In the genomic region with DNA sequence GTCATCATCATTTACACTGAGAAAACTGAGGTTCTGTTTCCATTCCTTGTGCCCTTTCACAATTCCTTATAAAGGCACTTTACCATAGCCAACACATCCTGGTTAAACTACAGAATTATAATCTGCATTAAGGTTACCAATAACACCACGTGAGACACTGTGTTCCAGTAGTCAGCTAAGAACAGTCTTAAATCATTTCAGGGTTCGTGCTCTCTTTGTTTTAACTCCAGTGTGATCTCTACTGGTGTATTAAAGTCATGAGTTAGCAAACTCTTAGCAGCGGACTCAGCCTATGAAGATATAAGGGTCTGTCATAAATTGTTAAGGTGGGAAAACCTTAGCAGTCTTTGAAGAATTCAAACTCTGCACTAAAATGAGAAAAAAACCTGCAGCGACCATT, we compare ENCODE assay signal across 25 cellular contexts. TPM values are rescaled to one million over a fixed set of nuclear protein-coding genes. Genes with fewer than 3 reads are reported as not detected.
DNase-seq lines count a peak whose midpoint lies in the region; ATAC-seq, FAIRE-seq and TF ChIP-seq lines count a peak whose summit lies in the region.
"Had no signal": no experiment of that assay in that cellular context is flagged by ENCODE, and none has a peak within 500 bp of the region (broad histone marks: within the 10 kb centered on the region; RNA-seq: fewer than 3 reads in every experiment).

No MANE protein-coding gene starts in this region.

- TF ChIP-seq CTCF in OCI-LY3 (IDR thresholded peaks at IDR 0.05; ENCODE audit: low read depth, low read length), result no peak
- TF ChIP-seq CTCF in K562 (IDR thresholded peaks at IDR 0.05 in 2 of 3, conservative IDR thresholded peaks at IDR 0.05 in 1 of 3; ENCODE audit: insufficient read depth in 2 of 3, low read depth in 1 of 3, low read length in 3 of 3), result no peak
- no peak for TF ChIP-seq CTCF in progenitor cell of endocrine pancreas (IDR thresholded peaks at IDR 0.05; ENCODE audit: unreplicated experiment)
- TF ChIP-seq CTCF in sigmoid colon (IDR thresholded peaks at IDR 0.05), result no peak

- TF ChIP-seq EP300 in K562 (IDR thresholded peaks at IDR 0.05; ENCODE audit: low read length) (no peak), sigmoid colon (IDR thresholded peaks at IDR 0.05) (no peak)

- BruUV-seq in K562 (replicated peaks; lab: Mats Ljungman, UMichigan), result no TSS peak

- in situ Hi-C loops in K562 (cut with MboI), result no loop called here

- peaks cover 99% of the 10 kb centered on the region for H4K20me1 ChIP-seq in OCI-LY3 (ENCODE audit: insufficient read depth, low read length)
- H4K20me1 ChIP-seq in K562 (replicated peaks; ENCODE audit: control insufficient read depth, insufficient read depth, low read length), result no peaks in the 10 kb centered on the region

- H3K9me3 ChIP-seq in OCI-LY3 (ENCODE audit: insufficient read depth, low read length) (no peaks in the 10 kb centered on the region), K562 (replicated peaks; ENCODE audit: control insufficient read depth, insufficient read depth, low read depth, low read length) (no peaks in the 10 kb centered on the region), sigmoid colon (no peaks in the 10 kb centered on the region)
- H3K9me3 ChIP-seq: SJCRH30 had no signal

- no peaks in the 10 kb centered on the region for H3K9me3 Mint-ChIP-seq in activated naive CD8-positive, alpha-beta T cell treated with anti-CD3 and anti-CD28 coated beads for 36 hours
- no peaks in the 10 kb centered on the region for H3K9me3 Mint-ChIP-seq in activated naive CD8-positive, alpha-beta T cell treated with anti-CD3 and anti-CD28 coated beads, Interleukin-2, amount 50 U/mL, for 24 hours
- peaks cover 3% of the 10 kb centered on the region for H3K9me3 Mint-ChIP-seq in progenitor cell of endocrine pancreas (ENCODE audit: low read depth)

- WGBS in K562 (ENCODE audit: insufficient coverage, low coverage, missing lambda C conversion rate), result 30% methylated on average over 4 of the region's 4 CpGs
- WGBS in sigmoid colon, 2 donors, result 51 to 74% methylated on average over 4 of the region's 4 CpGs

- H3K27ac ChIP-seq in OCI-LY3 (ENCODE audit: low read length) (peak overlapping the region; percentile 46), K562 (ENCODE audit: extremely low read depth, low read depth, low read length) (no peak overlapping the region), rectal smooth muscle tissue (ENCODE audit: low read depth, low read length) (peak overlapping the region; percentile 15), sigmoid colon (peak overlapping the region in 1 of 4 donors; percentile 29)
- H3K27ac ChIP-seq: 22Rv1, C4-2B, SJCRH30 had no signal

- TF ChIP-seq RAD21 in K562 (CRISPR knock-in tag; conservative IDR thresholded peaks at IDR 0.05 in 1 of 2, IDR thresholded peaks at IDR 0.05 in 1 of 2), result no peak

- peaks cover 80% of the 10 kb centered on the region for H3K36me3 ChIP-seq in OCI-LY3 (replicated peaks; ENCODE audit: low read depth, low read length)
- no peaks in the 10 kb centered on the region for H3K36me3 ChIP-seq in K562 (ENCODE audit: control insufficient read depth, insufficient read depth, low read length)
- H3K36me3 ChIP-seq in rectal smooth muscle tissue (ENCODE audit: control insufficient read depth, insufficient read depth, low read length), result no peaks in the 10 kb centered on the region
- H3K36me3 ChIP-seq in sigmoid colon, result no peaks in the 10 kb centered on the region
- H3K36me3 ChIP-seq: SJCRH30 had no signal

- H3K27me3 ChIP-seq in OCI-LY3 (ENCODE audit: low read depth, low read length) (no peaks in the 10 kb centered on the region), K562 (ENCODE audit: control insufficient read depth in 2 of 2, insufficient read depth in 2 of 2, low read length in 2 of 2) (no peaks in the 10 kb centered on the region), rectal smooth muscle tissue (ENCODE audit: control insufficient read depth, insufficient read depth, low read length) (no peaks in the 10 kb centered on the region), sigmoid colon (no peaks in the 10 kb centered on the region)
- H3K27me3 ChIP-seq: SJCRH30 had no signal

- H3K79me2 ChIP-seq in OCI-LY3 (ENCODE audit: low read length), result peaks cover 100% of the 10 kb centered on the region
- H3K79me2 ChIP-seq in K562 (ENCODE audit: control insufficient read depth, insufficient read depth, low read length), result peaks cover 5% of the 10 kb centered on the region; the same call in 2 of the 3 replicates

- POLR2A ChIA-PET in K562 (lab: Yijun Ruan, JAX), result interaction anchor here (0.7 kb wide), 1 partner anchor 46 kb away, joined by 4 read pairs; no protein-coding TSS in a partner anchor

- intact Hi-C loops in K562 (cut with micrococcal nuclease), result no loop called here
- intact Hi-C loops in left cardiac atrium (cut with DNase I), result no loop called here
- intact Hi-C loops in sigmoid colon (cut with DNase I), result no loop called here

- H3K4me1 ChIP-seq in OCI-LY3 (ENCODE audit: low read length) (peaks cover 61% of the 10 kb centered on the region), K562 (replicated peaks in 1 of 2; ENCODE audit: control insufficient read depth in 2 of 2, insufficient read depth in 2 of 2, low read length in 2 of 2) (no peaks in the 10 kb centered on the region), rectal smooth muscle tissue (ENCODE audit: control insufficient read depth, insufficient read depth, low read length) (no peaks in the 10 kb centered on the region), sigmoid colon (peaks cover 0 to 30% (median 14%) of the 10 kb centered on the region in 4 donors)
- H3K4me1 ChIP-seq: SJCRH30 had no signal

- no peak overlapping the region for H2AFZ ChIP-seq in OCI-LY3 (ENCODE audit: low read depth, low read length)
- H2AFZ ChIP-seq in K562 (ENCODE audit: low read depth, low read length), result peak overlapping the region; percentile 45; the same call in 1 of the 2 replicates

- H3K9ac ChIP-seq in OCI-LY3 (ENCODE audit: low read length) (peak overlapping the region; percentile 3), K562 (ENCODE audit: insufficient read depth in 1 of 2, low read depth in 2 of 2, low read length in 2 of 2) (no peak overlapping the region), rectal smooth muscle tissue (ENCODE audit: low read length) (no peak overlapping the region)

- H3K27ac Mint-ChIP-seq in activated naive CD8-positive, alpha-beta T cell treated with anti-CD3 and anti-CD28 coated beads for 36 hours, result peak overlapping the region; percentile 25
- H3K27ac Mint-ChIP-seq in activated naive CD8-positive, alpha-beta T cell treated with anti-CD3 and anti-CD28 coated beads, Interleukin-2, amount 50 U/mL, for 24 hours, result no peak overlapping the region
- no peak overlapping the region for H3K27ac Mint-ChIP-seq in progenitor cell of endocrine pancreas
- H3K27ac Mint-ChIP-seq: CD8-positive, alpha-beta memory T cell had no signal

- H3K4me2 ChIP-seq in OCI-LY3 (ENCODE audit: low read length) (peak overlapping the region; percentile 58), K562 (ENCODE audit: insufficient read depth, low read length) (no peak overlapping the region)

- CTCF ChIA-PET in K562 (lab: Yijun Ruan, JAX; ENCODE audit: low intra/inter-chr PET ratio), result no interaction called here

- no peaks in the 10 kb centered on the region for H3K9me1 ChIP-seq in K562 (ENCODE audit: control insufficient read depth, insufficient read depth, low read length)

- H3K4me3 ChIP-seq in OCI-LY3 (ENCODE audit: low read length), result peak overlapping the region; percentile 14
- no peak overlapping the region for H3K4me3 ChIP-seq in K562
- no peak overlapping the region for H3K4me3 ChIP-seq in rectal smooth muscle tissue (ENCODE audit: low read length)
- H3K4me3 ChIP-seq in sigmoid colon, result peak overlapping the region in 1 of 4 donors; percentile 6
- H3K4me3 ChIP-seq: SJCRH30 had no signal

- H3K4me3 Mint-ChIP-seq in activated naive CD8-positive, alpha-beta T cell treated with anti-CD3 and anti-CD28 coated beads for 36 hours, result no peak overlapping the region
- no peak overlapping the region for H3K4me3 Mint-ChIP-seq in activated naive CD8-positive, alpha-beta T cell treated with anti-CD3 and anti-CD28 coated beads, Interleukin-2, amount 50 U/mL, for 24 hours
- H3K4me3 Mint-ChIP-seq in progenitor cell of endocrine pancreas (ENCODE audit: low read depth), result no peak overlapping the region
- H3K4me3 Mint-ChIP-seq: CD8-positive, alpha-beta memory T cell had no signal

- H3K4me1 Mint-ChIP-seq in activated naive CD8-positive, alpha-beta T cell treated with anti-CD3 and anti-CD28 coated beads for 36 hours, result peaks cover 9% of the 10 kb centered on the region
- H3K4me1 Mint-ChIP-seq in activated naive CD8-positive, alpha-beta T cell treated with anti-CD3 and anti-CD28 coated beads, Interleukin-2, amount 50 U/mL, for 24 hours, result peaks cover 9% of the 10 kb centered on the region
- peaks cover 14% of the 10 kb centered on the region for H3K4me1 Mint-ChIP-seq in progenitor cell of endocrine pancreas (ENCODE audit: low read depth)
- H3K4me1 Mint-ChIP-seq: CD8-positive, alpha-beta memory T cell had no signal

- TF ChIP-seq POLR2A in K562 (conservative IDR thresholded peaks at IDR 0.05) (no peak), sigmoid colon (IDR thresholded peaks at IDR 0.05) (no peak)

- peaks cover 10% of the 10 kb centered on the region for H3K27me3 Mint-ChIP-seq in activated naive CD8-positive, alpha-beta T cell treated with anti-CD3 and anti-CD28 coated beads for 36 hours
- no peaks in the 10 kb centered on the region for H3K27me3 Mint-ChIP-seq in activated naive CD8-positive, alpha-beta T cell treated with anti-CD3 and anti-CD28 coated beads, Interleukin-2, amount 50 U/mL, for 24 hours
- no peaks in the 10 kb centered on the region for H3K27me3 Mint-ChIP-seq in progenitor cell of endocrine pancreas
- H3K27me3 Mint-ChIP-seq: CD8-positive, alpha-beta memory T cell had no signal

- FAIRE-seq in K562 (lab: Jason Lieb, UNC), result no peak
- FAIRE-seq: G401.6, GM19239, HepG2, RCC 7860 had no signal

- H3K36me3 Mint-ChIP-seq in activated naive CD8-positive, alpha-beta T cell treated with anti-CD3 and anti-CD28 coated beads for 36 hours, result no peaks in the 10 kb centered on the region
- no peaks in the 10 kb centered on the region for H3K36me3 Mint-ChIP-seq in activated naive CD8-positive, alpha-beta T cell treated with anti-CD3 and anti-CD28 coated beads, Interleukin-2, amount 50 U/mL, for 24 hours (ENCODE audit: low read depth)
- H3K36me3 Mint-ChIP-seq in progenitor cell of endocrine pancreas (ENCODE audit: insufficient read depth), result no peaks in the 10 kb centered on the region

- no peak for DNase-seq in activated naive CD8-positive, alpha-beta T cell treated with anti-CD3 and anti-CD28 coated beads for 36 hours
- no peak for DNase-seq in activated naive CD8-positive, alpha-beta T cell treated with anti-CD3 and anti-CD28 coated beads, Interleukin-2, amount 50 U/mL, for 24 hours
- DNase-seq in K562 (ENCODE audit: extremely low read depth in 1 of 4, low spot score in 3 of 4), result no peak
- DNase-seq in left cardiac atrium, result no peak
- DNase-seq in progenitor cell of endocrine pancreas (ENCODE audit: low spot score, unreplicated experiment), result no peak
- no peak for DNase-seq in sigmoid colon
- DNase-seq: H7; NCI-H1048; NCI-H1417 treated with DMSO at 0.1 percent for 48 hours; NCI-H187 treated with DMSO at 0.1 percent for 48 hours; NCI-H2227 treated with DMSO at 0.1 percent for 48 hours; NCI-H510A; NCI-H748 treated with DMSO at 0.1 percent for 48 hours; NK-92 treated with Interleukin-12 subunit alpha and Interleukin-12 subunit beta, amount 100 ng/mL, for 24 hours; OCI-M1; SJCRH30 had no signal

- ATAC-seq in activated naive CD8-positive, alpha-beta T cell treated with anti-CD3 and anti-CD28 coated beads, Interleukin-2, amount 50 U/mL, for 24 hours, result no peak
- ATAC-seq in K562 (no peak; the same call in 2 of the 3 replicates), left cardiac atrium (no peak)
- ATAC-seq: HepG2 had no signal

RNA-seq across cellular contexts. Expression of a gene that starts 53.0 kb away (rescaled TPM):
- total RNA-seq in activated naive CD8-positive, alpha-beta T cell treated with anti-CD3 and anti-CD28 coated beads for 36 hours, result 1 to 10 TPM; 1.3 to 1.4 TPM
- total RNA-seq in K562 (2011; cell fraction: chromatin; rRNA removed; ENCODE audit: low replicate concordance), result 45.5 and 85.0 TPM in 2 replicates
- total RNA-seq in K562 (2011; cell fraction: nucleolus; rRNA removed), result 14.8 and 17.6 TPM in 2 replicates
- 40.0 and 62.5 TPM in 2 replicates for total RNA-seq in K562 (2011; cell fraction: nucleoplasm; rRNA removed)
- 10.7 and 14.3 TPM in 2 replicates for total RNA-seq in K562 (2014; rRNA removed)
- 19.4 and 21.8 TPM in 2 replicates for total RNA-seq in K562 (2014; rRNA removed; fragmentation: Illumina TruSeq; extraction: Trizol)
- 17.8 and 18.2 TPM in 2 replicates for total RNA-seq in K562 (2015; rRNA removed; fragmentation: Illumina TruSeq; extraction: Trizol)
- total RNA-seq in K562 (2021), result 22.9 and 24.7 TPM in 2 replicates
- polyA plus RNA-seq in K562 (2011; rRNA removed), result 19.2 and 19.4 TPM in 2 replicates
- 12.0 and 16.7 TPM in 2 replicates for polyA plus RNA-seq in K562 (2011; cell fraction: cytosol; rRNA removed)
- 25.4 and 32.0 TPM in 2 replicates for polyA plus RNA-seq in K562 (2011; cell fraction: nucleus; rRNA removed)
- polyA plus RNA-seq in K562 (2012), result 10.3 and 11.8 TPM in 2 replicates
- polyA plus RNA-seq in K562 (2014; fragmentation: Illumina TruSeq; extraction: Trizol), result 10.8 and 15.2 TPM in 2 replicates
- polyA plus RNA-seq in K562 (2014; fragmentation: Nextera tagmentation; extraction: Ambion mirVana), result 10 to 100 TPM in 1 of 2 experiments, 1 to 10 TPM in 1; 4.8 to 10.0 TPM
- polyA plus RNA-seq in K562 (2014; rRNA removed), result 8.4 and 8.6 TPM in 2 replicates
- polyA minus RNA-seq in K562 (2011; rRNA and poly(A)+ RNA removed), result 53.3 and 60.8 TPM in 2 replicates
- 13.0 and 18.2 TPM in 2 replicates for polyA minus RNA-seq in K562 (2011; cell fraction: cytosol; rRNA and poly(A)+ RNA removed)
- 39.3 and 82.2 TPM in 2 replicates for polyA minus RNA-seq in K562 (2011; cell fraction: nucleus; rRNA and poly(A)+ RNA removed)
- total RNA-seq in left cardiac atrium, result 10 to 100 TPM; 58.5 to 77.4 TPM
- total RNA-seq in progenitor cell of endocrine pancreas, result 56.8 and 61.3 TPM in 2 replicates
- 100 to 1,000 TPM; 106 to 149 (median 128) TPM for total RNA-seq in sigmoid colon
- polyA plus RNA-seq in sigmoid colon, result 10 to 100 TPM in 1 of 3 donors, 1 to 10 TPM in 2; 3.5 to 21.8 (median 5.4) TPM
- total RNA-seq: HepG2 had no signal
- polyA plus RNA-seq: HepG2 had no signal

Comparison
In these comparisons a context has a peak if more than half of its experiments do, and no peak if none do; other contexts are left out.
1. RNA of a gene that starts 53.0 kb away (total RNA-seq): 106 to 149 TPM in sigmoid colon, 58.5 to 77.4 TPM in left cardiac atrium, 56.8 to 61.3 TPM in progenitor cell of endocrine pancreas and 10.7 to 85.0 TPM in K562; 1.3 to 1.4 TPM in activated naive CD8-positive, alpha-beta T cell treated with anti-CD3 and anti-CD28 coated beads for 36 hours; every median in the first group is over 4 times any median in the second.